26 cellular contexts compared by ENCODE assay signal in genomic region chr3:66994588-66994987, GRCh38.
"Had no signal": no experiment of that assay in that cellular context is flagged by ENCODE, and none has a peak within 500 bp of the region (broad histone marks: within the 10 kb centered on the region; RNA-seq: fewer than 3 reads in every experiment).

No MANE protein-coding gene starts in this region.

- H3K27ac ChIP-seq: colonic mucosa, coronary artery, dorsolateral prefrontal cortex, epithelial cell of prostate, esophagus muscularis mucosa, esophagus squamous epithelium, foreskin keratinocyte, gastrocnemius medialis, gastroesophageal sphincter, heart left ventricle, heart right ventricle had no signal

- ATAC-seq: effector memory CD8-positive, alpha-beta T cell; esophagus mucosa; foreskin keratinocyte; gastrocnemius medialis; gastroesophageal sphincter; heart left ventricle; heart right ventricle had no signal

- H3K4me3 ChIP-seq: colonic mucosa, coronary artery, dorsolateral prefrontal cortex, esophagus muscularis mucosa, esophagus squamous epithelium, gastrocnemius medialis, gastroesophageal sphincter, heart left ventricle, heart right ventricle had no signal

- H3K4me1 ChIP-seq: colonic mucosa had no signal

- H3K9me3 ChIP-seq: colonic mucosa, esophagus muscularis mucosa, esophagus squamous epithelium, gastrocnemius medialis, gastroesophageal sphincter, heart left ventricle, heart right ventricle had no signal

- FAIRE-seq: endometrium, endothelial cell of umbilical vein had no signal

- H3K27me3 ChIP-seq: colonic mucosa, gastroesophageal sphincter had no signal

- DNase-seq: colonic mucosa; cortex of kidney; dermis blood vessel endothelial cell; dorsolateral prefrontal cortex; effector CD4-positive, alpha-beta T cell; effector CD8-positive, alpha-beta T cell; effector memory CD4-positive, alpha-beta T cell; effector memory CD8-positive, alpha-beta T cell; endodermal cell; erythroblast; esophagus squamous epithelium; foreskin fibroblast; foreskin keratinocyte; foreskin melanocyte; gastrocnemius medialis; glutamatergic neuron; head of caudate nucleus; heart left ventricle; heart right ventricle had no signal

- H3K36me3 ChIP-seq: colonic mucosa, esophagus muscularis mucosa, esophagus squamous epithelium, gastrocnemius medialis, gastroesophageal sphincter, heart left ventricle, heart right ventricle had no signal
